Comparison of ENCODE assay signal across 8 cellular contexts in the genomic region with DNA sequence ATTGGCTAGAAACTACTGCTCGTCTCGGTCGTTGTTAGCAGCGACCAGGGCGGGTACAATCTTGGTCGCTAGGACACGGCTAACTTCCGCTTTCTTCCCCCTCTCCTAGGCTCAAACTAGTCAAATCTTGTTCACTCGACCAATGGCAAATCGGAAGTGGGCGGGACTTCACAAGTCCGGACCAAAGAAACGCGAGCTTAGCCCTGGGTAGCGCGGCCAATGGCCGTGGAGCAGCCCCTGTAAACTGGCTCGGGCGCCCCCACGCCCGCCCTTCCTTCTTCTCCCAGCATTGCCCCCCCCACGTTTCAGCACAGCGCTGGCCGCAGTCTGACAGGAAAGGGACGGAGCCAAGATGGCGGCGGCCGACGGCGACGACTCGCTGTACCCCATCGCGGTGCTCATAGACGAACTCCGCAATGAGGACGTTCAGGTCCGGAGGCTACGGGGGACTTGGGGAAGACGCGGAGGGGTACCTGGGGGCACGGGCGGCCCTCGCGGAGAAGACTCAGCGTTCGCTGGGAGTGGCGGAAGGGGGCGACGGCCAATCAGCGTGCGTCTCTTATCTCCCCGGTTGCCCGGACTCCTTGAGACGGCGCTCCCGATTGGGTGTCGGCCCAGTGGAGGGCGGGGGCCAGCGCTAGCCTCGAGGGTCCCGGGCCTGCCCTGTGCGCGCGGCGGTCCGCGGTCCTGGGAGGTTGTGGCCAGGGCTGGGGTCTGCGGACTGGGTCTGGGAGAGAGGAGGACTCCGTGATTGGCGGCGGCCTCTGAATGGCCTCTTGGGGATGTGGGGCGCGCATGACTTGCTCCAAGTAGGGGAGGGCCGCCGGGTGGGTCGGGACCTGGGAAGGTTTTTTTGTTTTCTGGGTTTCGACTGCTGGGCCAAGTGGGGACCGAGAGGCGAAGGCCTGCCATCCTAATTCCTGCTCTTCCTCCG. TPM values are rescaled to one million over a fixed set of nuclear protein-coding genes. Genes with fewer than 3 reads are reported as not detected.
DNase-seq lines count a peak whose midpoint lies in the region; ATAC-seq, FAIRE-seq and TF ChIP-seq lines count a peak whose summit lies in the region.

A gene (plus strand): TSS at position 308 of the 934 bp plus-strand sequence. CDS start 45 bp downstream, at position 353.

- FAIRE-seq in astrocyte (lab: Jason Lieb, UNC) = peak; percentile 99

- TF ChIP-seq POLR2A in GM18505 (IDR thresholded peaks at IDR 0.05; ENCODE audit: borderline replicate concordance, extremely low read depth, insufficient read depth, insufficient read length) (peak; percentile 66), uterus (IDR thresholded peaks at IDR 0.05) (peak; percentile 67 to 90)

- H3K27me3 Mint-ChIP-seq in astrocyte (ENCODE audit: low read depth, unreplicated experiment) = no peaks in the 10 kb centered on the region

- H3K4me3 ChIP-seq in astrocyte (ENCODE audit: insufficient read depth, low read depth, low read length) (peak within 1 kb of the TSS; percentile 88), right cardiac atrium (ENCODE audit: low read length) (peak within 1 kb of the TSS; percentile 78), uterus (peak within 1 kb of the TSS; percentile 50 to 94)

- peak within 1 kb of the TSS; percentile 98 for H2AFZ ChIP-seq in astrocyte (ENCODE audit: low read depth, low read length)

- H4K20me1 ChIP-seq in astrocyte (ENCODE audit: insufficient read depth, low read length) = peaks cover 42% of the 10 kb centered on the region

- H3K9me3 ChIP-seq in astrocyte (ENCODE audit: insufficient read depth, low read depth, low read length) (no peaks in the 10 kb centered on the region), right cardiac atrium (ENCODE audit: control insufficient read depth, low read length) (no peaks in the 10 kb centered on the region), uterus (no peaks in the 10 kb centered on the region)

- H3K9me3 Mint-ChIP-seq in astrocyte (ENCODE audit: unreplicated experiment) = peaks cover 1% of the 10 kb centered on the region

- intact Hi-C loops in right cardiac atrium (cut with DNase I) (loop anchor here in 2 of 4 donors (2.0 to 5.0 kb wide), 2 partner anchors 51 to 53 kb away; a partner anchor contains a TSS), uterus (cut with DNase I; ENCODE audit: low total_unique reads) (no loop called here)

- peaks cover 10% of the 10 kb centered on the region for H3K36me3 Mint-ChIP-seq in astrocyte (ENCODE audit: low read depth, unreplicated experiment)

- TF ChIP-seq CTCF in astrocyte (IDR thresholded peaks at IDR 0.05; ENCODE audit: insufficient read depth, low read depth, low read length) (no peak), uterus (IDR thresholded peaks at IDR 0.05) (no peak)

- ATAC-seq in GM18505 (IDR thresholded peaks at IDR 0.05; ENCODE audit: unreplicated experiment) = peak; percentile 86
- peak; percentile 92 for ATAC-seq in HG02973 (IDR thresholded peaks at IDR 0.05; ENCODE audit: unreplicated experiment)
- peak; percentile 96 to 97 for ATAC-seq in right cardiac atrium

- H3K4me1 ChIP-seq in astrocyte (ENCODE audit: insufficient read depth, low read length) (peaks cover 15% of the 10 kb centered on the region), right cardiac atrium (ENCODE audit: control insufficient read depth, insufficient read depth, low read length) (peaks cover 8% of the 10 kb centered on the region), uterus (peaks cover 0 to 21% of the 10 kb centered on the region in 2 donors)

- peaks cover 51% of the 10 kb centered on the region for H3K79me2 ChIP-seq in astrocyte (ENCODE audit: insufficient read depth, low read length)

- H3K27ac ChIP-seq in astrocyte (ENCODE audit: low read depth, low read length) (peak within 1 kb of the TSS; percentile 99), right cardiac atrium (ENCODE audit: low read length) (peak within 1 kb of the TSS; percentile 98), uterus (peak within 1 kb of the TSS; percentile 98 to 99)

- H3K27ac Mint-ChIP-seq in astrocyte (ENCODE audit: unreplicated experiment) = peak within 1 kb of the TSS; percentile 99

- H3K36me3 ChIP-seq in astrocyte (ENCODE audit: insufficient read depth, low read length) (peaks cover 7% of the 10 kb centered on the region), uterus (no peaks in the 10 kb centered on the region)

- peak within 1 kb of the TSS; percentile 90 for H3K4me2 ChIP-seq in astrocyte (ENCODE audit: low read length)

- H3K4me1 Mint-ChIP-seq in astrocyte (ENCODE audit: low read depth, unreplicated experiment) = peaks cover 20% of the 10 kb centered on the region

- DNase-seq in NCI-H2029 (lab: John Stamatoyannopoulos, UW) (peak; percentile 100), T-helper 22 cell (ENCODE audit: low read depth) (peak; percentile 99), astrocyte (ENCODE audit: low read depth) (peak; percentile 100), right cardiac atrium (peak; percentile 99 to 100 (median 100)), pulmonary artery endothelial cell (ENCODE audit: low read depth, low spot score) (peak; percentile 100), uterus (peak; percentile 99 to 100)

- no peaks in the 10 kb centered on the region for H3K27me3 ChIP-seq in astrocyte (ENCODE audit: insufficient read depth, low read length)
- no peaks in the 10 kb centered on the region for H3K27me3 ChIP-seq in right cardiac atrium (ENCODE audit: control insufficient read depth, insufficient read depth)
- no peaks in the 10 kb centered on the region for H3K27me3 ChIP-seq in uterus

- peak within 1 kb of the TSS; percentile 98 for H3K9ac ChIP-seq in astrocyte (ENCODE audit: low read length)

- peak within 1 kb of the TSS; percentile 93 for H3K4me3 Mint-ChIP-seq in astrocyte (ENCODE audit: unreplicated experiment)

- WGBS in right cardiac atrium = under 1% methylated on average over 81 of the region's 81 CpGs

RNA-seq across cellular contexts. Expression of the gene that starts here (rescaled TPM):
- total RNA-seq in astrocyte (316 and 332 TPM in 2 replicates), right cardiac atrium (100 to 1,000 TPM; 370 to 446 (median 409) TPM), pulmonary artery endothelial cell (116 and 221 TPM in 2 replicates), uterus (100 to 1,000 TPM in 2 of 4 donors, 10 to 100 TPM in 2; 38.5 to 223 (median 134) TPM)
- polyA plus RNA-seq in right cardiac atrium = 235 TPM

Comparison
In these comparisons a context has a peak if more than half of its experiments do, and no peak if none do; other contexts are left out.
1. Peak in every context shown above with its lines: DNase-seq, ATAC-seq, H3K4me3 ChIP-seq and H3K27ac ChIP-seq.